Comparison of ENCODE assay signal across 1 cellular context in genomic region chr3:132352556-132353143, GRCh38.
TF ChIP-seq lines count a peak whose summit lies in the region.

No MANE protein-coding gene starts in this region.

TF ChIP-seq in Ishikawa, 13 proteins besides CTCF, POLR2A, EP300 and RAD21 (continued from another document):
- TF ChIP-seq REST (IDR thresholded peaks at IDR 0.05; ENCODE audit: low read depth) (no peak), TAF1 (IDR thresholded peaks at IDR 0.05; ENCODE audit: low read depth) (no peak), TCF12 (IDR thresholded peaks at IDR 0.05; ENCODE audit: low read depth) (no peak), ZBTB7A (IDR thresholded peaks at IDR 0.05; ENCODE audit: low read depth) (no peak)
